8 cellular contexts compared by ENCODE assay signal in the genomic region with DNA sequence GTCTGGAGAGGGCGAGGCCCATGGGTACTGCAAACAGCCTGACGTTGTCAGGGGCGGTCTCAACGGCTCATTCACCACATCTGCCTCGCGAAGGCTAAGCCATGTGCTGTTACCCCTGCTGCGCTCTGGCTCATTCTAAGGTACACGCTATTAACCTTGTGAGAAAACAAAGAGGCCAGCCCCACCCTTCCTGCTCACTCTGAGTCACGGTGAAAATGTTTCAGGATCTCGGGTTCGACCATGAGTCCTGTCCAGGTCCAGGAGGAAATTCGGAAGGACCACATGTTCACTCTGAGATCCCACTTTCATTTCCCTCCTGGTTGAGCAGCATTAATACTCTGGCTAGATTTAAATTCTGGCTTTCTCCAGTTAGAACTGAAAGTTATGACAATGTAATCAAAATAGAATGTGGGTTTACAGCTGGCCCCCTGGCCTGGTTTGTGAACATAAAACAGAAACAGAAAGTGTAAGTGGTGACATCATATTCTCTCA. TPM values are rescaled to one million over a fixed set of nuclear protein-coding genes. Genes with fewer than 3 reads are reported as not detected.
A peak's percentile ranks its signal among the peaks of the same experiment; 100 is the strongest.
DNase-seq lines count a peak whose midpoint lies in the region; ATAC-seq and TF ChIP-seq lines count a peak whose summit lies in the region.

No MANE protein-coding gene starts in this region.

- H3K4me1 ChIP-seq in left lung (peaks cover 24 to 29% of the 10 kb centered on the region in 2 donors), upper lobe of right lung (peaks cover 46% of the 10 kb centered on the region)

- H3K9me3 ChIP-seq in left lung (no peaks in the 10 kb centered on the region), upper lobe of right lung (no peaks in the 10 kb centered on the region)

- H3K27ac ChIP-seq in left lung (peak overlapping the region; percentile 74 to 76), upper lobe of right lung (peak overlapping the region; percentile 64)

- ATAC-seq in Right ventricle myocardium inferior (peak; percentile 50), HG02852 (IDR thresholded peaks at IDR 0.05; ENCODE audit: unreplicated experiment) (peak; percentile 89), left lung (peak; percentile 87), upper lobe of right lung (peak; percentile 84)

- H3K27me3 ChIP-seq in left lung (no peaks in the 10 kb centered on the region), upper lobe of right lung (no peaks in the 10 kb centered on the region)

- TF ChIP-seq CTCF in left lung (IDR thresholded peaks at IDR 0.05) (no peak), upper lobe of right lung (IDR thresholded peaks at IDR 0.05) (no peak)

- DNase-seq in Right ventricle myocardium inferior (ENCODE audit: missing footprints), result no peak
- DNase-seq in cardiac septum (ENCODE audit: low spot score), result no peak
- peak; percentile 83 for DNase-seq in NCI-H748 treated with DMSO at 0.1 percent for 48 hours (lab: John Stamatoyannopoulos, UW)
- DNase-seq in astrocyte of the hippocampus (ENCODE audit: low read depth, low spot score), result peak; percentile 82
- peak in 1 of 2 donors; percentile 61 for DNase-seq in left lung
- DNase-seq in upper lobe of right lung, result no peak
- no peak for DNase-seq in hippocampal formation (lab: John Stamatoyannopoulos, UW)

- intact Hi-C loops in Right ventricle myocardium inferior (cut with DNase I) (loop anchor here (5.0 kb wide), 1 partner anchor 57 kb away; a partner anchor contains a TSS), cardiac septum (cut with DNase I) (no loop called here), left lung (cut with DNase I) (no loop called here), upper lobe of right lung (cut with DNase I) (no loop called here)

- H3K36me3 ChIP-seq in left lung (no peaks in the 10 kb centered on the region), upper lobe of right lung (no peaks in the 10 kb centered on the region)

- H3K4me3 ChIP-seq in left lung (no peak overlapping the region), upper lobe of right lung (no peak overlapping the region)

RNA-seq across cellular contexts. Expression of a gene that starts 55.2 kb away (rescaled TPM):
- total RNA-seq in Right ventricle myocardium inferior (11.4 TPM), cardiac septum (7.6 TPM), left lung (10 to 100 TPM; 76.5 to 79.3 TPM), upper lobe of right lung (78.3 TPM)

Comparison
In these comparisons a context has a peak if more than half of its experiments do, and no peak if none do; other contexts are left out.
1. DNase-seq: peak in NCI-H748 treated with DMSO at 0.1 percent for 48 hours (single experiment) and astrocyte of the hippocampus (single experiment); none in Right ventricle myocardium inferior (single experiment), cardiac septum (single experiment), upper lobe of right lung (single experiment) and hippocampal formation (0 of 2).
2. Peak in every context shown above with its lines, with median percentiles within 50 percentile points of each other: ATAC-seq.